1 cellular context compared by ENCODE assay signal in the genomic region with DNA sequence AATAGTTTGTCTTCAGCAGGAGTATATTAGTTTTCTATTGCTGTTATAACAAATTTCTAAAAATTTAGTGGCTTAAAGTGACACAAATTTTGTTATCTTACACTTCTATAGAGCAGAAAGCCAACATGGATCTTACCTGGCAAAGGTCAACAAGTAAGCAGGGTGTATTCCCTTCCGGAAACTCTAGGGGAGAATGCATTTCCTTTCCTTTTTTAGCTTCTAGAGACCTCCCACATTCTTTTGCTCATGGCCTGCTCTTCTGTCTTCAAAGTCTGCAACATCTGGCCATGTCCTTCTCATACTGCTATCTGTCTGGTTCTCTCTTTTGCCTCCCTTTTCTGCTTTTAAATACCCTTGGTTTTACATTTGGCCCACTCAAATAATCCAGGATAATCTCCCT.
TF ChIP-seq lines count a peak whose summit lies in the region.

No MANE protein-coding gene starts in this region.

TF ChIP-seq in HCT116, 20 proteins besides CTCF, POLR2A, EP300 and RAD21 (continued from another document):
- TF ChIP-seq, protein P1, sequence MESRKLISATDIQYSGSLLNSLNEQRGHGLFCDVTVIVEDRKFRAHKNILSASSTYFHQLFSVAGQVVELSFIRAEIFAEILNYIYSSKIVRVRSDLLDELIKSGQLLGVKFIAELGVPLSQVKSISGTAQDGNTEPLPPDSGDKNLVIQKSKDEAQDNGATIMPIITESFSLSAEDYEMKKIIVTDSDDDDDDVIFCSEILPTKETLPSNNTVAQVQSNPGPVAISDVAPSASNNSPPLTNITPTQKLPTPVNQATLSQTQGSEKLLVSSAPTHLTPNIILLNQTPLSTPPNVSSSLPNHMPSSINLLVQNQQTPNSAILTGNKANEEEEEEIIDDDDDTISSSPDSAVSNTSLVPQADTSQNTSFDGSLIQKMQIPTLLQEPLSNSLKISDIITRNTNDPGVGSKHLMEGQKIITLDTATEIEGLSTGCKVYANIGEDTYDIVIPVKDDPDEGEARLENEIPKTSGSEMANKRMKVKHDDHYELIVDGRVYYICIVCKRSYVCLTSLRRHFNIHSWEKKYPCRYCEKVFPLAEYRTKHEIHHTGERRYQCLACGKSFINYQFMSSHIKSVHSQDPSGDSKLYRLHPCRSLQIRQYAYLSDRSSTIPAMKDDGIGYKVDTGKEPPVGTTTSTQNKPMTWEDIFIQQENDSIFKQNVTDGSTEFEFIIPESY (IDR thresholded peaks at IDR 0.05; ENCODE audit: extremely low read depth, insufficient replicate concordance, low read length): no peak
